ENCODE assay signal across 1 cellular context in the genomic region with DNA sequence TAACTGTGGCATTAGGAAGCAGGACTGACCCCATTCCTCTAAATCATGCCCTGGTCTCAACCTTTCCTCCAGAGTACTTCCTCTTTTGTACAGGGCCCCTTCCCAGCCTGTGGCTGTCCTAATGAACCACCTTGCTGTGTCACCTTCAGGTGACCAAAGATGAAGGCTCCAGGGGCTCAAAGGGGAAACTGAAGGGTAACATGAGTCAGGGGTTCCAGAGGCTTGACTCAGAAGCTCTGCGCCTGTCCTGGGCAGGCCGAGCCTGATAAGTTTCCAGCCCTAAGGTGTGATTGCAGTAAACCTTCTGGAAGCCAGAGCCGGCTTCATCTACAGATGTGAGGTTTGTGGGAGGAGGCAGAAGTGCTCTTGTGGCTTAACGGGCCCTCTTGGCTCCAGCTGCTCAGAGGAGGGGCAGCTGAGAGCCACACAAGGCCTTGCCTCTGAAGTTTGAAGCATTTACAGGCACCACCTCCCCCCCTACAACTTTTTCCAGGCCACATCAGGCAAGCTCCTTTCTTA.
TF ChIP-seq lines count a peak whose summit lies in the region.

No MANE protein-coding gene starts in this region.

TF ChIP-seq in K562, 482 proteins besides CTCF, POLR2A, EP300 and RAD21 (continued from another document and continues in another):
- TF ChIP-seq PTRF (tag; IDR thresholded peaks at IDR 0.05) (peak; percentile 59; the same call in 1 of the 2 replicates), HNRNPUL1 (IDR thresholded peaks at IDR 0.05; ENCODE audit: low read length) (no peak), DLX4 (CRISPR knock-in tag; IDR thresholded peaks at IDR 0.05) (no peak), ZNF197 (CRISPR knock-in tag; IDR thresholded peaks at IDR 0.05; ENCODE audit: low read depth) (peak; percentile 88; the same call in 1 of the 2 replicates), MAZ (CRISPR knock-in tag; conservative IDR thresholded peaks at IDR 0.05 in 1 of 2, IDR thresholded peaks at IDR 0.05 in 1 of 2) (peak; percentile 59 to 68; a peak in 2 of 4 replicates), ZNF511 (CRISPR knock-in tag; IDR thresholded peaks at IDR 0.05) (no peak), FOS (IDR thresholded peaks at IDR 0.05; ENCODE audit: extremely low read depth, insufficient read length) (no peak), ZNF583 (CRISPR knock-in tag; IDR thresholded peaks at IDR 0.05) (peak; percentile 75), MEIS2 (IDR thresholded peaks at IDR 0.05; ENCODE audit: partially characterized antibody) (peak; percentile 63), GATAD2A (IDR thresholded peaks at IDR 0.05) (peak; percentile 74), ID3 (CRISPR knock-in tag; IDR thresholded peaks at IDR 0.05) (no peak), ID3 (tag; IDR thresholded peaks at IDR 0.05) (peak; percentile 45; the same call in 1 of the 2 replicates), MCM2 (IDR thresholded peaks at IDR 0.05; ENCODE audit: low read depth) (no peak), MAFK (IDR thresholded peaks at IDR 0.05; ENCODE audit: low read length) (peak; percentile 38; the same call in 1 of the 2 replicates), ZNF76 (CRISPR knock-in tag; IDR thresholded peaks at IDR 0.05; ENCODE audit: borderline replicate concordance) (peak; percentile 71; the same call in 1 of the 2 replicates), ZNF830 (CRISPR knock-in tag; IDR thresholded peaks at IDR 0.05) (no peak), ESRRB (CRISPR knock-in tag; IDR thresholded peaks at IDR 0.05; ENCODE audit: borderline replicate concordance) (no peak), ZNF165 (CRISPR knock-in tag; IDR thresholded peaks at IDR 0.05; ENCODE audit: borderline replicate concordance) (no peak), ZFX (CRISPR knock-in tag; IDR thresholded peaks at IDR 0.05) (peak; percentile 44; the same call in 1 of the 2 replicates), SAFB (IDR thresholded peaks at IDR 0.05; ENCODE audit: borderline replicate concordance, low read depth, low read length) (no peak), SMAD4 (CRISPR knock-in tag; conservative IDR thresholded peaks at IDR 0.05) (peak; percentile 77), ZEB2 (IDR thresholded peaks at IDR 0.05) (peak; percentile 98), HIVEP1 (CRISPR knock-in tag; IDR thresholded peaks at IDR 0.05) (peak; percentile 88; the same call in 1 of the 2 replicates), C11orf30 (IDR thresholded peaks at IDR 0.05; ENCODE audit: low read depth) (peak; percentile 70), PBX2 (CRISPR knock-in tag; IDR thresholded peaks at IDR 0.05; ENCODE audit: low read depth) (no peak), PBX2 (tag; conservative IDR thresholded peaks at IDR 0.05; ENCODE audit: low read depth) (peak; percentile 54), LARP7 (IDR thresholded peaks at IDR 0.05) (no peak), SP1 (CRISPR knock-in tag; IDR thresholded peaks at IDR 0.05) (no peak), MAFF (IDR thresholded peaks at IDR 0.05; ENCODE audit: low read length) (peak; percentile 18; the same call in 1 of the 2 replicates), ZNF589 (CRISPR knock-in tag; IDR thresholded peaks at IDR 0.05; ENCODE audit: low read depth) (0 out of 2 replicates have a peak, but pooled peaks have one; percentile 54), MAFG (tag; conservative IDR thresholded peaks at IDR 0.05) (0 out of 2 replicates have a peak, but pooled peaks have one; percentile 7), E2F1 (CRISPR knock-in tag; IDR thresholded peaks at IDR 0.05) (no peak), NCOR1 (IDR thresholded peaks at IDR 0.05) (peak; percentile 32), ARID2 (IDR thresholded peaks at IDR 0.05) (no peak), ZBTB26 (CRISPR knock-in tag; IDR thresholded peaks at IDR 0.05) (no peak), TOE1 (IDR thresholded peaks at IDR 0.05; ENCODE audit: borderline replicate concordance) (peak; percentile 22; the same call in 1 of the 2 replicates), TOE1 (CRISPR knock-in tag; IDR thresholded peaks at IDR 0.05; ENCODE audit: borderline replicate concordance, low read depth) (no peak), ATF7 (IDR thresholded peaks at IDR 0.05) (peak; percentile 66), BHLHE40 (IDR thresholded peaks at IDR 0.05; ENCODE audit: low read length) (peak; percentile 21; the same call in 1 of the 2 replicates), ZNF740 (CRISPR knock-in tag; IDR thresholded peaks at IDR 0.05) (no peak), ZNF740 (tag; IDR thresholded peaks at IDR 0.05) (no peak), SRSF9 (IDR thresholded peaks at IDR 0.05; ENCODE audit: borderline replicate concordance, low read depth, low read length) (no peak), CXXC5 (CRISPR knock-in tag; IDR thresholded peaks at IDR 0.05) (peak; percentile 72), ZBTB17 (CRISPR knock-in tag; IDR thresholded peaks at IDR 0.05) (peak; percentile 43; the same call in 1 of the 2 replicates)
- TF ChIP-seq, protein P1, sequence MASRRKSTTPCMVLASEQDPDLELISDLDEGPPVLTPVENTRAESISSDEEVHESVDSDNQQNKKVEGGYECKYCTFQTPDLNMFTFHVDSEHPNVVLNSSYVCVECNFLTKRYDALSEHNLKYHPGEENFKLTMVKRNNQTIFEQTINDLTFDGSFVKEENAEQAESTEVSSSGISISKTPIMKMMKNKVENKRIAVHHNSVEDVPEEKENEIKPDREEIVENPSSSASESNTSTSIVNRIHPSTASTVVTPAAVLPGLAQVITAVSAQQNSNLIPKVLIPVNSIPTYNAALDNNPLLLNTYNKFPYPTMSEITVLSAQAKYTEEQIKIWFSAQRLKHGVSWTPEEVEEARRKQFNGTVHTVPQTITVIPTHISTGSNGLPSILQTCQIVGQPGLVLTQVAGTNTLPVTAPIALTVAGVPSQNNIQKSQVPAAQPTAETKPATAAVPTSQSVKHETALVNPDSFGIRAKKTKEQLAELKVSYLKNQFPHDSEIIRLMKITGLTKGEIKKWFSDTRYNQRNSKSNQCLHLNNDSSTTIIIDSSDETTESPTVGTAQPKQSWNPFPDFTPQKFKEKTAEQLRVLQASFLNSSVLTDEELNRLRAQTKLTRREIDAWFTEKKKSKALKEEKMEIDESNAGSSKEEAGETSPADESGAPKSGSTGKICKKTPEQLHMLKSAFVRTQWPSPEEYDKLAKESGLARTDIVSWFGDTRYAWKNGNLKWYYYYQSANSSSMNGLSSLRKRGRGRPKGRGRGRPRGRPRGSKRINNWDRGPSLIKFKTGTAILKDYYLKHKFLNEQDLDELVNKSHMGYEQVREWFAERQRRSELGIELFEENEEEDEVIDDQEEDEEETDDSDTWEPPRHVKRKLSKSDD (conservative IDR thresholded peaks at IDR 0.05; ENCODE audit: low read length) = no peak
- TF ChIP-seq, protein P2, sequence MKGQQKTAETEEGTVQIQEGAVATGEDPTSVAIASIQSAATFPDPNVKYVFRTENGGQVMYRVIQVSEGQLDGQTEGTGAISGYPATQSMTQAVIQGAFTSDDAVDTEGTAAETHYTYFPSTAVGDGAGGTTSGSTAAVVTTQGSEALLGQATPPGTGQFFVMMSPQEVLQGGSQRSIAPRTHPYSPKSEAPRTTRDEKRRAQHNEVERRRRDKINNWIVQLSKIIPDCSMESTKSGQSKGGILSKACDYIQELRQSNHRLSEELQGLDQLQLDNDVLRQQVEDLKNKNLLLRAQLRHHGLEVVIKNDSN (CRISPR knock-in tag; IDR thresholded peaks at IDR 0.05) = no peak
- TF ChIP-seq, protein P3, sequence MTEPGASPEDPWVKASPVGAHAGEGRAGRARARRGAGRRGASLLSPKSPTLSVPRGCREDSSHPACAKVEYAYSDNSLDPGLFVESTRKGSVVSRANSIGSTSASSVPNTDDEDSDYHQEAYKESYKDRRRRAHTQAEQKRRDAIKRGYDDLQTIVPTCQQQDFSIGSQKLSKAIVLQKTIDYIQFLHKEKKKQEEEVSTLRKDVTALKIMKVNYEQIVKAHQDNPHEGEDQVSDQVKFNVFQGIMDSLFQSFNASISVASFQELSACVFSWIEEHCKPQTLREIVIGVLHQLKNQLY (CRISPR knock-in tag; conservative IDR thresholded peaks at IDR 0.05) = no peak
- TF ChIP-seq, protein P4, sequence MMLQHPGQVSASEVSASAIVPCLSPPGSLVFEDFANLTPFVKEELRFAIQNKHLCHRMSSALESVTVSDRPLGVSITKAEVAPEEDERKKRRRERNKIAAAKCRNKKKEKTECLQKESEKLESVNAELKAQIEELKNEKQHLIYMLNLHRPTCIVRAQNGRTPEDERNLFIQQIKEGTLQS (IDR thresholded peaks at IDR 0.05) = peak; percentile 74
- TF ChIP-seq, protein P4 (CRISPR knock-in tag; conservative IDR thresholded peaks at IDR 0.05) = no peak
- TF ChIP-seq, protein P5, sequence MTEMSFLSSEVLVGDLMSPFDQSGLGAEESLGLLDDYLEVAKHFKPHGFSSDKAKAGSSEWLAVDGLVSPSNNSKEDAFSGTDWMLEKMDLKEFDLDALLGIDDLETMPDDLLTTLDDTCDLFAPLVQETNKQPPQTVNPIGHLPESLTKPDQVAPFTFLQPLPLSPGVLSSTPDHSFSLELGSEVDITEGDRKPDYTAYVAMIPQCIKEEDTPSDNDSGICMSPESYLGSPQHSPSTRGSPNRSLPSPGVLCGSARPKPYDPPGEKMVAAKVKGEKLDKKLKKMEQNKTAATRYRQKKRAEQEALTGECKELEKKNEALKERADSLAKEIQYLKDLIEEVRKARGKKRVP (CRISPR knock-in tag; IDR thresholded peaks at IDR 0.05) = 0 out of 2 replicates have a peak, but pooled peaks have one; percentile 12
- TF ChIP-seq, protein P6, sequence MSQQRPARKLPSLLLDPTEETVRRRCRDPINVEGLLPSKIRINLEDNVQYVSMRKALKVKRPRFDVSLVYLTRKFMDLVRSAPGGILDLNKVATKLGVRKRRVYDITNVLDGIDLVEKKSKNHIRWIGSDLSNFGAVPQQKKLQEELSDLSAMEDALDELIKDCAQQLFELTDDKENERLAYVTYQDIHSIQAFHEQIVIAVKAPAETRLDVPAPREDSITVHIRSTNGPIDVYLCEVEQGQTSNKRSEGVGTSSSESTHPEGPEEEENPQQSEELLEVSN (IDR thresholded peaks at IDR 0.05; ENCODE audit: borderline replicate concordance in 1 of 2, extremely low read depth in 1 of 2, insufficient read depth in 1 of 2, insufficient read length in 1 of 2, low read depth in 1 of 2, low read length in 1 of 2, poor library complexity in 1 of 2, severe bottlenecking in 1 of 2) = peak in 1 of 2 experiments; percentile 21
